Comparison of ENCODE assay signal across 1 cellular context in the genomic region with DNA sequence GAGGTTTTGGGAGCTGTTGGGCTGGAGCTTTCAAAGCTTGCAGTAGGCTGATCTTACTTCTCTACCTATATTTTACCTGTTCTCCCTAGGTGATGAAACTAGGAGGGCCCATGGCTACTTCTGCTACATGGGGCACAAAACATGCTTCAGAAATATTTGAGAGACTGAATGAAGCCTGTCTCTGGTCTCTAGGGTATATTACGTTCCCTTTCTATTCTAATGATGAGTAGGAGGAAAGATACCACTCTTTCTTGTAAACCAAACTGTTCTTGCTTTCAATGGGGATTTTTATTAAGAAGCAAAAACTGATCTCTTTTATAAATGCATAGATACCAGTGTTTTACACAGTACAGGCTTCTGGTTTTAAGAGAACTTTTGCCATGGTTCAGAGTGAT.
TF ChIP-seq lines count a peak whose summit lies in the region.

No MANE protein-coding gene starts in this region.

TF ChIP-seq in SK-N-SH, 30 proteins besides CTCF, POLR2A, EP300 and RAD21 (continued from another document):
- TF ChIP-seq EZH2phosphoT487 (IDR thresholded peaks at IDR 0.05; ENCODE audit: borderline replicate concordance, low read depth) (no peak), NRF1 (IDR thresholded peaks at IDR 0.05; ENCODE audit: low read depth, low read length) (no peak), SMC3 (IDR thresholded peaks at IDR 0.05; ENCODE audit: low read depth, low read length) (no peak), TEAD4 (IDR thresholded peaks at IDR 0.05; ENCODE audit: borderline replicate concordance, insufficient read depth) (no peak)
- TF ChIP-seq, protein P1, sequence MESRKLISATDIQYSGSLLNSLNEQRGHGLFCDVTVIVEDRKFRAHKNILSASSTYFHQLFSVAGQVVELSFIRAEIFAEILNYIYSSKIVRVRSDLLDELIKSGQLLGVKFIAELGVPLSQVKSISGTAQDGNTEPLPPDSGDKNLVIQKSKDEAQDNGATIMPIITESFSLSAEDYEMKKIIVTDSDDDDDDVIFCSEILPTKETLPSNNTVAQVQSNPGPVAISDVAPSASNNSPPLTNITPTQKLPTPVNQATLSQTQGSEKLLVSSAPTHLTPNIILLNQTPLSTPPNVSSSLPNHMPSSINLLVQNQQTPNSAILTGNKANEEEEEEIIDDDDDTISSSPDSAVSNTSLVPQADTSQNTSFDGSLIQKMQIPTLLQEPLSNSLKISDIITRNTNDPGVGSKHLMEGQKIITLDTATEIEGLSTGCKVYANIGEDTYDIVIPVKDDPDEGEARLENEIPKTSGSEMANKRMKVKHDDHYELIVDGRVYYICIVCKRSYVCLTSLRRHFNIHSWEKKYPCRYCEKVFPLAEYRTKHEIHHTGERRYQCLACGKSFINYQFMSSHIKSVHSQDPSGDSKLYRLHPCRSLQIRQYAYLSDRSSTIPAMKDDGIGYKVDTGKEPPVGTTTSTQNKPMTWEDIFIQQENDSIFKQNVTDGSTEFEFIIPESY (IDR thresholded peaks at IDR 0.05; ENCODE audit: borderline replicate concordance, low read depth), result no peak
